In the genomic region with DNA sequence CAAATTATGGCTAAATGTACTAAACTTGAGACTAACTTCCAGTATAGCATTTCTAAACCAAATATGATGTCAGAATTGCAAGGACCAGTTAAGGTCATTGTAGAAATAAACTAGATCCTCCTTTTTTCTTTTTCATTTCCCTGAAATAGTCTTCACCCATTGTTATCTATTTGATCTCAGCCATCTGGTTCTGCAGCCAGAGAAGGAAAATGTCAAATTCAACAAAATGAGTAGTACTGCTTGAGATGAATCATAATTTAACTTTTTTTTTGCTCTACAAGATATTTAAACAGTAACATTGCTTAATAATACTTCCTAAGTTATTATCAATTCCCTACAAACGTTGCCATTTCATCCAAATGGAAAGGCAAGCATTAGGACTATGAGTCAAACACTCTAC, we compare ENCODE assay signal across 30 cellular contexts.
"Had no signal": no experiment of that assay in that cellular context is flagged by ENCODE, and none has a peak within 500 bp of the region (broad histone marks: within the 10 kb centered on the region; RNA-seq: fewer than 3 reads in every experiment).

No MANE protein-coding gene starts in this region.

- FAIRE-seq: frontal cortex had no signal

- H3K36me3 ChIP-seq: ascending aorta, breast epithelium, cardiac muscle cell, colonic mucosa, esophagus muscularis mucosa, heart left ventricle, WERI-Rb-1 had no signal

- H3K27ac ChIP-seq: ascending aorta, breast epithelium, cardiac muscle cell, colonic mucosa, esophagus muscularis mucosa, heart left ventricle, WERI-Rb-1 had no signal

- H3K9me3 ChIP-seq: ascending aorta, breast epithelium, colonic mucosa, esophagus muscularis mucosa, heart left ventricle had no signal

- H3K4me3 ChIP-seq: ascending aorta, breast epithelium, cardiac muscle cell, colonic mucosa, dorsolateral prefrontal cortex, esophagus muscularis mucosa, heart left ventricle had no signal

- ATAC-seq: activated CD4-positive, CD25-positive, alpha-beta regulatory T cell treated with anti-CD3 and anti-CD28 coated beads, Interleukin-2, amount 50 U/mL, for 24 hours; activated CD8-positive, alpha-beta T cell treated with anti-CD3 and anti-CD28 coated beads for 36 hours; activated naive CD8-positive, alpha-beta T cell treated with anti-CD3 and anti-CD28 coated beads, Interleukin-2, amount 50 U/mL, for 24 hours; activated T-cell treated with anti-CD3 and anti-CD28 coated beads, Interleukin-2, amount 50 U/mL, for 4 hours; effector memory CD8-positive, alpha-beta T cell; heart left ventricle; T-helper 17 cell had no signal

- H3K4me1 ChIP-seq: ascending aorta, breast epithelium, colonic mucosa, esophagus muscularis mucosa, heart left ventricle had no signal

- DNase-seq: activated B cell treated with CpG ODN at 0.5 μM for 24 hours; activated CD4-positive, alpha-beta T cell treated with anti-CD3 and anti-CD28 coated beads for 48 hours; activated CD4-positive, alpha-beta T cell treated with anti-CD3 and anti-CD28 coated beads, Interleukin-2, amount 50 U/mL, for 1 hour; activated CD4-positive, alpha-beta T cell treated with anti-CD3 and anti-CD28 coated beads, Interleukin-2, amount 50 U/mL, for 48 hours; activated CD8-positive, alpha-beta memory T cell treated with anti-CD3 and anti-CD28 coated beads for 24 hours; activated CD8-positive, alpha-beta T cell treated with anti-CD3 and anti-CD28 coated beads for 36 hours; activated effector memory CD4-positive, alpha-beta T cell treated with anti-CD3 and anti-CD28 coated beads, Interleukin-2, amount 50 U/mL, for 16 hours; activated naive CD4-positive, alpha-beta T cell treated with anti-CD3 and anti-CD28 coated beads for 36 hours; activated naive CD8-positive, alpha-beta T cell treated with anti-CD3 and anti-CD28 coated beads for 36 hours; activated naive CD8-positive, alpha-beta T cell treated with anti-CD3 and anti-CD28 coated beads, Interleukin-2, amount 50 U/mL, for 24 hours; activated T-cell treated with anti-CD3 and anti-CD28 coated beads, Interleukin-2, amount 50 U/mL, for 4 hours; central memory CD4-positive, alpha-beta T cell; cerebellar nuclear complex; colonic mucosa; dorsolateral prefrontal cortex; effector CD4-positive, alpha-beta T cell; effector memory CD8-positive, alpha-beta T cell; erythroblast; foreskin fibroblast; heart left ventricle; T-helper 1 cell; T-helper 17 cell; T1000; WERI-Rb-1 had no signal

- H3K27me3 ChIP-seq: ascending aorta, breast epithelium, cardiac muscle cell, colonic mucosa, dorsolateral prefrontal cortex, esophagus muscularis mucosa, heart left ventricle had no signal
